ENCODE assay signal across 18 cellular contexts in the genomic region with DNA sequence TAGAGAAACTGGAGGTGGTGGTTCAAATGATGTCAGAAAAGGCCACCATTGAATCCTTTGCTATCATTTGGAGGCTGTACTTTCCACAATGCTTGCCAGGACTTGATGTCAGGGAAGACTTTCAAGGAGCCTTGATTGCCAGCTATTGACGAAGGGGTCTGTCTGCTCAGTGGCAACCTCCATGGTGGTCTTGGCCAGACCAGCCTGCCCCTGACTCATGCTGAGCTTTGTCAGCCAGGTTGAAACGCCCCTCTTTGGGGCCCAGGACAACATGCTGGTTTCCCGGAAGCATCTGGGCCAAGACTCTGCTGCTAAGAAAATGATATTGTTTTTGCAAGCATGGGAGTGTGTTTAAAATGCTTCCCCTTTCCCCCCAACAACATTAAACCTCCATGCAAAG. TPM values are rescaled to one million over a fixed set of nuclear protein-coding genes. Genes with fewer than 3 reads are reported as not detected.
DNase-seq lines count a peak whose midpoint lies in the region; ATAC-seq and TF ChIP-seq lines count a peak whose summit lies in the region.
"Had no signal": no experiment of that assay in that cellular context is flagged by ENCODE, and none has a peak within 500 bp of the region (broad histone marks: within the 10 kb centered on the region; RNA-seq: fewer than 3 reads in every experiment).

No MANE protein-coding gene starts in this region.

- TF ChIP-seq POLR2A in uterus (IDR thresholded peaks at IDR 0.05) = no peak

- no peak overlapping the region for H2AFZ ChIP-seq in hepatocyte
- H2AFZ ChIP-seq: PC-9 had no signal

- DNase-seq in dermis blood vessel endothelial cell (peak; percentile 32), hepatocyte (ENCODE audit: low spot score) (no peak), nephron progenitor cell (no peak), NCI-H2171 treated with DMSO at 0.1 percent for 48 hours (lab: John Stamatoyannopoulos, UW) (no peak), uterus (no peak)
- DNase-seq: AML-193, DMS53, HCEC 1CT, NCI-H1105, NCI-H187, NCI-H446 treated with DMSO at 0.1 percent for 48 hours, NCI-H748 treated with DMSO at 0.1 percent for 48 hours, PC-9 had no signal

- no peaks in the 10 kb centered on the region for H3K9me2 ChIP-seq in hepatocyte (replicated peaks; ENCODE audit: insufficient read depth)

- no peaks in the 10 kb centered on the region for H3K27me3 ChIP-seq in HUES48 (ENCODE audit: control insufficient read depth, insufficient read depth, low read length)
- no peaks in the 10 kb centered on the region for H3K27me3 ChIP-seq in hepatocyte
- H3K27me3 ChIP-seq in uterus = no peaks in the 10 kb centered on the region

- peaks cover 25% of the 10 kb centered on the region for H3K79me2 ChIP-seq in hepatocyte

- ATAC-seq in HG03025 (IDR thresholded peaks at IDR 0.05; ENCODE audit: low FRiP score, unreplicated experiment) = no peak
- no peak for ATAC-seq in GM21367 (IDR thresholded peaks at IDR 0.05; ENCODE audit: unreplicated experiment)
- ATAC-seq: HepG2 had no signal

- H3K27ac ChIP-seq in HUES48 (ENCODE audit: low read depth, low read length) = peak overlapping the region; percentile 36
- H3K27ac ChIP-seq in hepatocyte = peak overlapping the region; percentile 38
- H3K27ac ChIP-seq in uterus = no peak overlapping the region
- H3K27ac ChIP-seq: KMS-11, PC-9 had no signal

- H3K4me2 ChIP-seq in hepatocyte = peak overlapping the region; percentile 31
- H3K4me2 ChIP-seq: KMS-11, PC-9 had no signal

- H3K4me1 Mint-ChIP-seq in nephron progenitor cell = peaks cover 41% of the 10 kb centered on the region

- H3K36me3 ChIP-seq in HUES48 (ENCODE audit: control insufficient read depth, insufficient read depth, low read length) = no peaks in the 10 kb centered on the region; the same call in 1 of the 2 replicates
- no peaks in the 10 kb centered on the region for H3K36me3 ChIP-seq in hepatocyte (replicated peaks; ENCODE audit: insufficient read depth, low read depth)
- no peaks in the 10 kb centered on the region for H3K36me3 ChIP-seq in uterus

- peaks cover 13% of the 10 kb centered on the region for H3K27me3 Mint-ChIP-seq in nephron progenitor cell (ENCODE audit: low read depth, poor library complexity)

- no peak for TF ChIP-seq CTCF in hepatocyte (IDR thresholded peaks at IDR 0.05; ENCODE audit: poor library complexity)
- no peak for TF ChIP-seq CTCF in nephron progenitor cell (IDR thresholded peaks at IDR 0.05)
- no peak for TF ChIP-seq CTCF in uterus (IDR thresholded peaks at IDR 0.05)

- no peaks in the 10 kb centered on the region for H3K36me3 Mint-ChIP-seq in nephron progenitor cell (ENCODE audit: low read depth)

- peaks cover 7% of the 10 kb centered on the region for H3K9me3 Mint-ChIP-seq in nephron progenitor cell

- peak overlapping the region; percentile 80 for H3K27ac Mint-ChIP-seq in nephron progenitor cell

- no peak overlapping the region for H3K9ac ChIP-seq in HUES48 (ENCODE audit: low read depth, low read length)
- H3K9ac ChIP-seq: KMS-11 had no signal

- H3K4me3 Mint-ChIP-seq in nephron progenitor cell = no peak overlapping the region

- no peaks in the 10 kb centered on the region for H3K9me3 ChIP-seq in HUES48 (ENCODE audit: control insufficient read depth, insufficient read depth, low read length)
- no peaks in the 10 kb centered on the region for H3K9me3 ChIP-seq in hepatocyte (ENCODE audit: low read depth)
- no peaks in the 10 kb centered on the region for H3K9me3 ChIP-seq in uterus

- no peak overlapping the region for H3K4me3 ChIP-seq in HUES48 (ENCODE audit: low read depth, low read length)
- H3K4me3 ChIP-seq in hepatocyte = no peak overlapping the region
- H3K4me3 ChIP-seq in uterus = no peak overlapping the region
- H3K4me3 ChIP-seq: PC-9 had no signal

- intact Hi-C loops in uterus (cut with DNase I; ENCODE audit: low total_unique reads) = no loop called here

- 56% methylated on average over 3 of the region's 3 CpGs for WGBS in hepatocyte (ENCODE audit: low lambda C conversion rate, missing lambda C conversion rate)

- no peaks in the 10 kb centered on the region for H4K20me1 ChIP-seq in hepatocyte (ENCODE audit: insufficient read depth, poor library complexity, severe bottlenecking)

- H3K4me1 ChIP-seq in HUES48 (ENCODE audit: control insufficient read depth, insufficient read depth, low read length) (peaks cover 48% of the 10 kb centered on the region), hepatocyte (ENCODE audit: insufficient read depth) (peaks cover 15% of the 10 kb centered on the region), uterus (no peaks in the 10 kb centered on the region)

RNA-seq across cellular contexts. Expression of a gene that starts 26.7 kb away (rescaled TPM):
- total RNA-seq in dermis blood vessel endothelial cell (16.3 and 21.1 TPM in 2 replicates), hepatocyte (13.1 and 13.7 TPM in 2 replicates), uterus (10 to 100 TPM; 15.1 to 74.4 (median 31.7) TPM)
- 9.8 and 11.4 TPM in 2 replicates for polyA plus RNA-seq in hepatocyte

Comparison
In these comparisons a context has a peak if more than half of its experiments do, and no peak if none do; other contexts are left out.
1. H3K27ac ChIP-seq: peak in HUES48 (single experiment) and hepatocyte (single experiment); none in uterus (0 of 2).